7 cellular contexts compared by ENCODE assay signal in genomic region chr6:110039996-110040383, GRCh38.
DNase-seq lines count a peak whose midpoint lies in the region; ATAC-seq and TF ChIP-seq lines count a peak whose summit lies in the region.

No MANE protein-coding gene starts in this region.

- no peak for TF ChIP-seq CTCF in tibial artery (IDR thresholded peaks at IDR 0.05)

- H3K27ac ChIP-seq in tibial artery, result no peak overlapping the region

- H3K4me1 ChIP-seq in mucosa of stomach (ENCODE audit: control insufficient read depth, insufficient read depth, low read length) (peaks cover 7% of the 10 kb centered on the region), tibial artery (peaks cover 0 to 8% (median 2%) of the 10 kb centered on the region in 4 donors)

- peak overlapping the region; percentile 43 for H3K9ac ChIP-seq in mucosa of stomach (ENCODE audit: low read length)

- DNase-seq in NCI-H1694 treated with DMSO at 0.1 percent for 48 hours (lab: John Stamatoyannopoulos, UW) (peak; percentile 80), ecto neural progenitor cell (ENCODE audit: low spot score) (peak; percentile 59), tibial artery (no peak)
- peak; percentile 26 to 35 for DNase-seq in activated CD4-positive, alpha-beta T cell treated with anti-CD3 and anti-CD28 coated beads for 4 hours

- ATAC-seq in GM18511 (IDR thresholded peaks at IDR 0.05; ENCODE audit: unreplicated experiment) (peak; percentile 64), HG02938 (IDR thresholded peaks at IDR 0.05; ENCODE audit: unreplicated experiment) (peak; percentile 44)

- intact Hi-C loops in tibial artery (cut with DNase I; ENCODE audit: low total_unique reads), result loop anchor here (5.0 kb wide), 1 partner anchor 333 kb away; no protein-coding TSS in a partner anchor

- H3K36me3 ChIP-seq in mucosa of stomach (ENCODE audit: control insufficient read depth, insufficient read depth, low read length) (no peaks in the 10 kb centered on the region), tibial artery (no peaks in the 10 kb centered on the region)

- H3K27me3 ChIP-seq in mucosa of stomach (ENCODE audit: control insufficient read depth, insufficient read depth, low read length), result no peaks in the 10 kb centered on the region
- no peaks in the 10 kb centered on the region for H3K27me3 ChIP-seq in tibial artery

- H3K9me3 ChIP-seq in mucosa of stomach (ENCODE audit: control insufficient read depth, low read length) (no peaks in the 10 kb centered on the region), tibial artery (no peaks in the 10 kb centered on the region)

- peak overlapping the region; percentile 15 for H3K4me3 ChIP-seq in mucosa of stomach (ENCODE audit: low read length)
- peak overlapping the region; percentile 1 to 40 for H3K4me3 ChIP-seq in tibial artery

Comparison
In these comparisons a context has a peak if more than half of its experiments do, and no peak if none do; other contexts are left out.
1. DNase-seq: peak in NCI-H1694 treated with DMSO at 0.1 percent for 48 hours (single experiment), activated CD4-positive, alpha-beta T cell treated with anti-CD3 and anti-CD28 coated beads for 4 hours (2 of 2) and ecto neural progenitor cell (single experiment); none in tibial artery (0 of 2).